Comparison of ENCODE assay signal across 1 cellular context in the genomic region with DNA sequence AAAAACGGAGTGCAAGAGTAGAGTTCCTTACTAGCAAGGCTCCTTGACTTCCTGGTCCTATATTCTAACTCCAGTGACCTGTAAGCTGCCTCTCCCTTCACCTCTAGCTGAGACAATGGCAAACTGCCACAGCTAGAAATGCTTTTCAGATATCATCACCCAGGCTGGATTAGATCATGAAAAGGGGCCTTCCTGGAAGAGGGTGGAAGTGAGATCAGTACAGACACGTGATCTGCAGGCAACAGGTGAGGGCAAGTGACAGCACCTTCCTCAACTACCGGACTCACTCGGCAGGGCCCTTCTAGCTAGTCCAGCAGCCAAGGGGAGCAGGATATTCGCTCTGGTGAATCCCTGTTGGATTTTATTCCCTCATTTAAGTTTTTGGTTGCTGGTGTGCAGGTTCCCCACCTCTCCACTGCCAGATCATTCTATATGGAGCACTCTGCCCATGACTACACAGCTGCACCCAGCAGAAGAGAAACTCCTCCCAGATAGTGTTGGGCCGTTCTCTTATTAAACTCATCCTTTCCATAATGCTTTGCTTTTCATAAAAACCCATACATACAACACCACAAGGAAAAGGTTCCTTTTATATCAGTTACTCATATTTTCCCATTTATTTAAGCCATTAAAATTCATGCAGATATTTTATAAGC.
A peak's percentile ranks its signal among the peaks of the same experiment; 100 is the strongest.
TF ChIP-seq lines count a peak whose summit lies in the region.

No MANE protein-coding gene starts in this region.

TF ChIP-seq in HCT116, 20 proteins besides CTCF, POLR2A, EP300 and RAD21:
- no peak for TF ChIP-seq REST (IDR thresholded peaks at IDR 0.05; ENCODE audit: low read depth)
- TF ChIP-seq EZH2 (IDR thresholded peaks at IDR 0.05), result no peak
- no peak for TF ChIP-seq ZFX (IDR thresholded peaks at IDR 0.05)
- peak; percentile 39 for TF ChIP-seq CEBPB (IDR thresholded peaks at IDR 0.05; ENCODE audit: low read depth)
- TF ChIP-seq SP1 (IDR thresholded peaks at IDR 0.05; ENCODE audit: low read depth), result peak; percentile 86
- no peak for TF ChIP-seq EGR1 (IDR thresholded peaks at IDR 0.05; ENCODE audit: low read depth)
- no peak for TF ChIP-seq TCF7L2 (IDR thresholded peaks at IDR 0.05; ENCODE audit: borderline replicate concordance, extremely low read depth, insufficient read depth, insufficient read length)
- TF ChIP-seq FOSL1 (IDR thresholded peaks at IDR 0.05; ENCODE audit: low read depth), result peak; percentile 62; the same call in 1 of the 2 replicates
- TF ChIP-seq SRF (IDR thresholded peaks at IDR 0.05; ENCODE audit: low read depth), result no peak
- no peak for TF ChIP-seq ZNF274 (IDR thresholded peaks at IDR 0.05; ENCODE audit: low read depth, low read length)
- peak; percentile 83 for TF ChIP-seq JUND (IDR thresholded peaks at IDR 0.05)
- TF ChIP-seq CBX3 (IDR thresholded peaks at IDR 0.05; ENCODE audit: low read depth), result peak; percentile 63
- TF ChIP-seq, protein P1, sequence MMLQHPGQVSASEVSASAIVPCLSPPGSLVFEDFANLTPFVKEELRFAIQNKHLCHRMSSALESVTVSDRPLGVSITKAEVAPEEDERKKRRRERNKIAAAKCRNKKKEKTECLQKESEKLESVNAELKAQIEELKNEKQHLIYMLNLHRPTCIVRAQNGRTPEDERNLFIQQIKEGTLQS (IDR thresholded peaks at IDR 0.05), result peak; percentile 83
- no peak; the same call in 1 of the 2 replicates for TF ChIP-seq ELF1 (IDR thresholded peaks at IDR 0.05; ENCODE audit: borderline replicate concordance, low read depth)
- no peak for TF ChIP-seq YY1 (IDR thresholded peaks at IDR 0.05; ENCODE audit: extremely low read depth, insufficient replicate concordance, low read depth, low read length)
- peak; percentile 87 for TF ChIP-seq MAX (IDR thresholded peaks at IDR 0.05)
- TF ChIP-seq POLR2AphosphoS5 (IDR thresholded peaks at IDR 0.05; ENCODE audit: low read depth, low read length), result peak; percentile 62
- TF ChIP-seq, protein P2, sequence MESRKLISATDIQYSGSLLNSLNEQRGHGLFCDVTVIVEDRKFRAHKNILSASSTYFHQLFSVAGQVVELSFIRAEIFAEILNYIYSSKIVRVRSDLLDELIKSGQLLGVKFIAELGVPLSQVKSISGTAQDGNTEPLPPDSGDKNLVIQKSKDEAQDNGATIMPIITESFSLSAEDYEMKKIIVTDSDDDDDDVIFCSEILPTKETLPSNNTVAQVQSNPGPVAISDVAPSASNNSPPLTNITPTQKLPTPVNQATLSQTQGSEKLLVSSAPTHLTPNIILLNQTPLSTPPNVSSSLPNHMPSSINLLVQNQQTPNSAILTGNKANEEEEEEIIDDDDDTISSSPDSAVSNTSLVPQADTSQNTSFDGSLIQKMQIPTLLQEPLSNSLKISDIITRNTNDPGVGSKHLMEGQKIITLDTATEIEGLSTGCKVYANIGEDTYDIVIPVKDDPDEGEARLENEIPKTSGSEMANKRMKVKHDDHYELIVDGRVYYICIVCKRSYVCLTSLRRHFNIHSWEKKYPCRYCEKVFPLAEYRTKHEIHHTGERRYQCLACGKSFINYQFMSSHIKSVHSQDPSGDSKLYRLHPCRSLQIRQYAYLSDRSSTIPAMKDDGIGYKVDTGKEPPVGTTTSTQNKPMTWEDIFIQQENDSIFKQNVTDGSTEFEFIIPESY (IDR thresholded peaks at IDR 0.05; ENCODE audit: extremely low read depth, insufficient replicate concordance, low read length), result no peak
- peak; percentile 90 for TF ChIP-seq SIN3A (IDR thresholded peaks at IDR 0.05; ENCODE audit: low read depth)
- no peak for TF ChIP-seq EZH2phosphoT487 (IDR thresholded peaks at IDR 0.05; ENCODE audit: borderline replicate concordance)
TF ChIP-seq in HCT116: peak in this region for 9.
